In the genomic region with DNA sequence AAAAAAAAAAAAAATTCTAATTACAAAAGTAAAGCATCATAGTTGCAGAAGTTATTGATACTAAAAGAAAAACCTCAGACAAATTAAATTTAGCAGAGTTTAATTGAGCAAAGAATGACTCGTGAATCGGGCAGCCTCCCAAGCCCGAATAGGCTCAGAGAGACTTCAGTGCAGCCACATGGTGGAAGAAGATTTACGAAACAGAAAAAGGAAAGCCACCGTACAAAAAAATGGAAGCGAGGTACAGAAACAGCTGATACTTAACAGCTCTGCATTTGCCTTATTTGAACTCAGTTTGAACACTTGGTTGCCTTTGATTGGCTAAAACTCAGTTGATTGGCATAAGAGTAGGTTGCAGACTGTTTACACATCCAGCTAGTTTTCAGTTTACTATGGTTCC, we compare ENCODE assay signal across 1 cellular context.
TF ChIP-seq lines count a peak whose summit lies in the region.

No MANE protein-coding gene starts in this region.

TF ChIP-seq in GM23338, 12 proteins besides CTCF, POLR2A, EP300 and RAD21 (continued from another document):
- TF ChIP-seq, protein P1, sequence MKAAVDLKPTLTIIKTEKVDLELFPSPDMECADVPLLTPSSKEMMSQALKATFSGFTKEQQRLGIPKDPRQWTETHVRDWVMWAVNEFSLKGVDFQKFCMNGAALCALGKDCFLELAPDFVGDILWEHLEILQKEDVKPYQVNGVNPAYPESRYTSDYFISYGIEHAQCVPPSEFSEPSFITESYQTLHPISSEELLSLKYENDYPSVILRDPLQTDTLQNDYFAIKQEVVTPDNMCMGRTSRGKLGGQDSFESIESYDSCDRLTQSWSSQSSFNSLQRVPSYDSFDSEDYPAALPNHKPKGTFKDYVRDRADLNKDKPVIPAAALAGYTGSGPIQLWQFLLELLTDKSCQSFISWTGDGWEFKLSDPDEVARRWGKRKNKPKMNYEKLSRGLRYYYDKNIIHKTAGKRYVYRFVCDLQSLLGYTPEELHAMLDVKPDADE (IDR thresholded peaks at IDR 0.05): no peak
